Comparison of ENCODE assay signal across 17 cellular contexts in genomic region chr6:75381878-75382633, GRCh38.
DNase-seq lines count a peak whose midpoint lies in the region; ATAC-seq, FAIRE-seq and TF ChIP-seq lines count a peak whose summit lies in the region.
"Had no signal": no experiment of that assay in that cellular context is flagged by ENCODE, and none has a peak within 500 bp of the region (broad histone marks: within the 10 kb centered on the region; RNA-seq: fewer than 3 reads in every experiment).

No MANE protein-coding gene starts in this region.

- no peak for FAIRE-seq in HepG2 (lab: Jason Lieb, UNC)

- H3K36me3 ChIP-seq in HepG2 (replicated peaks in 1 of 2; ENCODE audit: control insufficient read depth in 1 of 2, insufficient read depth in 2 of 2, low read length in 2 of 2) (no peaks in the 10 kb centered on the region), right lobe of liver (no peaks in the 10 kb centered on the region), brain microvascular endothelial cell (replicated peaks) (no peaks in the 10 kb centered on the region)
- H3K36me3 ChIP-seq: left lung, neutrophil, Peyer's patch, stomach had no signal

- no peak overlapping the region for H3K9ac ChIP-seq in HepG2 (ENCODE audit: insufficient read depth, low read depth, low read length)

- TF ChIP-seq POLR2A in HepG2 (IDR thresholded peaks at IDR 0.05; ENCODE audit: insufficient read depth in 1 of 2, low read depth in 2 of 2, low read length in 2 of 2) = no peak
- TF ChIP-seq POLR2A in right lobe of liver (IDR thresholded peaks at IDR 0.05) = no peak

- no peak for TF ChIP-seq CTCF in HepG2 (CRISPR knock-in tag; IDR thresholded peaks at IDR 0.05)
- no peak for TF ChIP-seq CTCF in right lobe of liver (IDR thresholded peaks at IDR 0.05)
- no peak for TF ChIP-seq CTCF in brain microvascular endothelial cell (IDR thresholded peaks at IDR 0.05; ENCODE audit: low read depth, low read length, missing control alignments)

- DNase-seq in HepG2 (ENCODE audit: low spot score) (no peak), right lobe of liver (no peak), brain microvascular endothelial cell (peak; percentile 16), kidney glomerular epithelial cell (lab: John Stamatoyannopoulos, UW) (peak; percentile 52), GM03348 (ENCODE audit: low spot score) (no peak), G401 (ENCODE audit: low spot score) (no peak), hypothalamus (lab: John Stamatoyannopoulos, UW) (no peak)
- DNase-seq: activated naive CD4-positive, alpha-beta T cell treated with anti-CD3 and anti-CD28 coated beads for 36 hours; left lung; NCI-H510A treated with DMSO at 0.1 percent for 48 hours; Peyer's patch; stomach; T-helper 17 cell had no signal

- no TSS peak for BruUV-seq in HepG2 (replicated peaks; lab: Mats Ljungman, UMichigan)

- H3K4me2 ChIP-seq in HepG2 (ENCODE audit: low read depth, low read length) = no peak overlapping the region

- H3K4me1 ChIP-seq in HepG2 (ENCODE audit: insufficient read depth, low read length) (no peaks in the 10 kb centered on the region), right lobe of liver (no peaks in the 10 kb centered on the region)
- H3K4me1 ChIP-seq: left lung, Peyer's patch, stomach had no signal

- WGBS in HepG2 (ENCODE audit: low lambda C conversion rate) = 4% methylated on average over 2 of the region's 2 CpGs
- 27% methylated on average over 2 of the region's 2 CpGs for WGBS in right lobe of liver (ENCODE audit: insufficient coverage, low coverage, low lambda C conversion rate, missing lambda C conversion rate)

- intact Hi-C loops in HepG2 (cut with micrococcal nuclease; ENCODE audit: unreplicated experiment) = no loop called here
- intact Hi-C loops in right lobe of liver (cut with DNase I) = no loop called here

- POLR2A ChIA-PET in HepG2 (lab: Yijun Ruan, JAX) = no interaction called here

- H3K27me3 ChIP-seq in HepG2 (ENCODE audit: control insufficient read depth in 1 of 2, insufficient read depth in 2 of 2, low read length in 2 of 2) (no peaks in the 10 kb centered on the region), right lobe of liver (peaks cover 0 to 8% of the 10 kb centered on the region in 2 donors), brain microvascular endothelial cell (replicated peaks) (no peaks in the 10 kb centered on the region)
- H3K27me3 ChIP-seq: left lung, neutrophil, Peyer's patch, stomach had no signal

- in situ Hi-C loops in HepG2 (cut with HindIII; ENCODE audit: extremely low pct_ligation_motif_present, low pct_unique_long_range_greater_than_20kb) (no loop called here), brain microvascular endothelial cell (cut with HindIII; ENCODE audit: low pct_ligation_motif_present, low sequenced_read_pairs) (no loop called here), G401 (cut with HindIII; ENCODE audit: low sequenced_read_pairs) (no loop called here)

- TF ChIP-seq EP300 in HepG2 (IDR thresholded peaks at IDR 0.05; ENCODE audit: low read depth in 2 of 2, low read length in 2 of 2) (no peak), HepG2 (CRISPR knock-in tag; IDR thresholded peaks at IDR 0.05; ENCODE audit: borderline replicate concordance) (no peak)

- H3K79me2 ChIP-seq in HepG2 (ENCODE audit: insufficient read depth, low read length) = no peaks in the 10 kb centered on the region

- no peak overlapping the region for H3K4me3 ChIP-seq in HepG2 (replicated peaks in 1 of 3; ENCODE audit: insufficient read depth in 1 of 3, low read depth in 2 of 3, low read length in 3 of 3)
- no peak overlapping the region for H3K4me3 ChIP-seq in right lobe of liver
- no peak overlapping the region for H3K4me3 ChIP-seq in brain microvascular endothelial cell (ENCODE audit: low read depth, low read length)
- H3K4me3 ChIP-seq: left lung, Peyer's patch, stomach had no signal

- no peak for TF ChIP-seq RAD21 in HepG2 (CRISPR knock-in tag; IDR thresholded peaks at IDR 0.05)

- CTCF ChIA-PET in HepG2 (lab: Yijun Ruan, JAX; ENCODE audit: low intra/inter-chr PET ratio, low total read pairs) = no interaction called here

- no peaks in the 10 kb centered on the region for H4K20me1 ChIP-seq in HepG2 (ENCODE audit: insufficient read depth, low read length)

- no peak overlapping the region for H2AFZ ChIP-seq in HepG2 (ENCODE audit: low read length)

- H3K27ac ChIP-seq in HepG2 (ENCODE audit: extremely low read length, insufficient read depth, low read length) (no peak overlapping the region), right lobe of liver (no peak overlapping the region), brain microvascular endothelial cell (no peak overlapping the region)
- H3K27ac ChIP-seq: left lung, neutrophil, Peyer's patch, stomach had no signal

- ATAC-seq in HepG2 (no peak), right lobe of liver (no peak), HG02798 (IDR thresholded peaks at IDR 0.05; ENCODE audit: poor library complexity, unreplicated experiment) (no peak)
- ATAC-seq: activated CD4-positive, CD25-positive, alpha-beta regulatory T cell treated with anti-CD3 and anti-CD28 coated beads, Interleukin-2, amount 50 U/mL, for 24 hours; HCT116; left lung; T-helper 17 cell had no signal

- H3K9me3 ChIP-seq in HepG2 (ENCODE audit: low read length) = no peaks in the 10 kb centered on the region
- H3K9me3 ChIP-seq in right lobe of liver = no peaks in the 10 kb centered on the region
- H3K9me3 ChIP-seq: left lung, neutrophil, Peyer's patch, stomach had no signal

TF ChIP-seq in HepG2, 621 proteins besides CTCF, POLR2A, EP300 and RAD21:
- TF ChIP-seq RORA (CRISPR knock-in tag; IDR thresholded peaks at IDR 0.05) (no peak), ATF7 (IDR thresholded peaks at IDR 0.05) (peak; percentile 56; the same call in 1 of the 2 replicates), ATF7 (CRISPR knock-in tag; IDR thresholded peaks at IDR 0.05) (no peak)

Comparison
In these comparisons a context has a peak if more than half of its experiments do, and no peak if none do; other contexts are left out.
1. DNase-seq: peak in brain microvascular endothelial cell (single experiment) and kidney glomerular epithelial cell (single experiment); none in HepG2 (single experiment), right lobe of liver (0 of 3), GM03348 (single experiment), G401 (single experiment) and hypothalamus (0 of 51).